ENCODE assay signal across 1 cellular context in the genomic region with DNA sequence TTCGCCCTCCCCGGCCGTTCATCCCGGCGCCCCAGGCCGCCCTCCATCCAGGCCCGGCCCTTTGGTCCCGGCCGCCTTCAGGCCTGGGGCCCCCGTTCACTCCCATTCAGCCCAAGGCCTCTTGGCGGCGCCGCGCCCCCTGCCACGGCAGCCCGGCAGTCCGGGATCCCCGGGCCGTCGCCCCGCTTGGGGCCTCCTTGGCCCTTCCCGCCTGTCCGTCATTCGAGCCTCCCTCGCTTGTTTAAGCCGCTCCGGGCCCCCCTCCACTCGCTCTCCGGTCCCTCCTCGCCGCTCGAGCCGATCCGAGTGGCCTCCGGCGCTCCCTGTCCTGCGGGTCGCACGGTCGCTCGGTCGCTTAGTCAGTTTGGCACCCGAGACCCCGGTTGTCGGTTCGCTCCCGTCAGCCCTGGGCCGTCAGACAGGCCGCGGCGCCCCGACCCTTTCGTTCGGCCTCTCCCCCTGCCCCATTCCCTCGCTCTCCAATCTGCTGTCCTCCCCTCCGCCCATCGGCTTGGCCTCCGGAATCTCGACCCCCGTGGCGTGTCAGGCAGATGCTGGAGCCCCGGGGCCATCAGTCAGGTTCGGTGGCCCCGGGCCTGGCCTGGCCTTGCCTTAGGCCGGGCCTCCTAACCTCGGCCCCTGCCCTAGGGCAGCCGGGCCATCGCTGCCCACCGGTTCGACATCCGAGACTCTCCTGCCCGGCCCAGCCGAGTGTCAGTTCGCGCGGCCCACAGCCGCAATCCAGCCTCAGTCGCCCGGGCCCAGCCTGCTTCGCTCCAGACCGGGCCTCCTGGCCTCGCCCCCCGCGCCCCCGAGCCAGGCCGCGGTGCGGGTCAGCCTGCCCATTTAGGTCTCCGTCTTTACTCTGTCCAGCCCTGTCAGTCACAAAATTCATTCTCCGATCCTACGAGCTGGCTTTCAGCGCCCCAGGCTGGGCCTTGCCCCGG.
A peak's percentile ranks its signal among the peaks of the same experiment; 100 is the strongest.
TF ChIP-seq lines count a peak whose summit lies in the region.

No MANE protein-coding gene starts in this region.

TF ChIP-seq in GM12878, 131 proteins besides CTCF, POLR2A, EP300 and RAD21:
- TF ChIP-seq SMARCA5 (IDR thresholded peaks at IDR 0.05) (peak; percentile 91), ZSCAN29 (IDR thresholded peaks at IDR 0.05) (peak; percentile 27; the same call in 1 of the 2 replicates), SMC3 (IDR thresholded peaks at IDR 0.05; ENCODE audit: borderline replicate concordance, low read length) (peak; percentile 48), NR2F1 (conservative IDR thresholded peaks at IDR 0.05) (no peak; the same call in 1 of the 2 replicates), SREBF2 (IDR thresholded peaks at IDR 0.05; ENCODE audit: low read length) (no peak), DPF2 (IDR thresholded peaks at IDR 0.05) (peak; percentile 41; the same call in 1 of the 2 replicates), CREM (IDR thresholded peaks at IDR 0.05; ENCODE audit: low read depth) (peak; percentile 29; the same call in 1 of the 2 replicates), ETV6 (conservative IDR thresholded peaks at IDR 0.05 in 1 of 2, IDR thresholded peaks at IDR 0.05 in 1 of 2; ENCODE audit: borderline replicate concordance in 1 of 2, low read depth in 1 of 2) (0 out of 4 replicates have a peak, but pooled peaks of 1 of the 2 experiments have one; percentile 23), BACH1 (IDR thresholded peaks at IDR 0.05; ENCODE audit: borderline replicate concordance) (peak; percentile 36; the same call in 1 of the 2 replicates), ASH2L (IDR thresholded peaks at IDR 0.05; ENCODE audit: borderline replicate concordance, low read depth) (peak; percentile 30; the same call in 1 of the 2 replicates), SIN3A (IDR thresholded peaks at IDR 0.05; ENCODE audit: low read depth, low read length) (peak; percentile 53; the same call in 1 of the 2 replicates), BHLHE40 (IDR thresholded peaks at IDR 0.05; ENCODE audit: borderline replicate concordance in 1 of 2, low read depth in 2 of 2, low read length in 1 of 2) (peak; percentile 27 to 31; a peak in 2 of 4 replicates), IKZF1 (conservative IDR thresholded peaks at IDR 0.05) (peak; percentile 51), LARP7 (IDR thresholded peaks at IDR 0.05) (no peak; the same call in none of the 2 replicates), RCOR1 (conservative IDR thresholded peaks at IDR 0.05; ENCODE audit: low read depth, low read length) (0 out of 2 replicates have a peak, but pooled peaks have one; percentile 73), HDGF (IDR thresholded peaks at IDR 0.05) (0 out of 2 replicates have a peak, but pooled peaks have one; percentile 44), POLR2AphosphoS2 (IDR thresholded peaks at IDR 0.05; ENCODE audit: low read depth, low read length) (peak; percentile 33; the same call in 1 of the 2 replicates), ZBED1 (IDR thresholded peaks at IDR 0.05; ENCODE audit: borderline replicate concordance) (no peak), MXI1 (IDR thresholded peaks at IDR 0.05; ENCODE audit: low read depth, low read length) (0 out of 2 replicates have a peak, but pooled peaks have one; percentile 21), ZNF207 (IDR thresholded peaks at IDR 0.05; ENCODE audit: borderline replicate concordance) (no peak; the same call in 1 of the 2 replicates), CHD1 (IDR thresholded peaks at IDR 0.05; ENCODE audit: low read depth, low read length) (0 out of 2 replicates have a peak, but pooled peaks have one; percentile 18), TCF3 (IDR thresholded peaks at IDR 0.05; ENCODE audit: borderline replicate concordance, insufficient read depth, low read depth, low read length) (0 out of 2 replicates have a peak, but pooled peaks have one; percentile 23), PML (IDR thresholded peaks at IDR 0.05; ENCODE audit: low read length) (peak; percentile 5; the same call in 1 of the 2 replicates), STAT1 (conservative IDR thresholded peaks at IDR 0.05) (0 out of 2 replicates have a peak, but pooled peaks have one; percentile 79), TBL1XR1 (IDR thresholded peaks at IDR 0.05; ENCODE audit: low read depth, low read length) (0 out of 2 replicates have a peak, but pooled peaks have one; percentile 17), YY1 (IDR thresholded peaks at IDR 0.05; ENCODE audit: low read depth, low read length) (peak; percentile 52; the same call in 1 of the 2 replicates), MTA2 (IDR thresholded peaks at IDR 0.05; ENCODE audit: low read depth) (no peak), PAX5 (IDR thresholded peaks at IDR 0.05; ENCODE audit: borderline replicate concordance, low read depth, low read length) (0 out of 2 replicates have a peak, but pooled peaks have one; percentile 10)
- TF ChIP-seq, protein P1, sequence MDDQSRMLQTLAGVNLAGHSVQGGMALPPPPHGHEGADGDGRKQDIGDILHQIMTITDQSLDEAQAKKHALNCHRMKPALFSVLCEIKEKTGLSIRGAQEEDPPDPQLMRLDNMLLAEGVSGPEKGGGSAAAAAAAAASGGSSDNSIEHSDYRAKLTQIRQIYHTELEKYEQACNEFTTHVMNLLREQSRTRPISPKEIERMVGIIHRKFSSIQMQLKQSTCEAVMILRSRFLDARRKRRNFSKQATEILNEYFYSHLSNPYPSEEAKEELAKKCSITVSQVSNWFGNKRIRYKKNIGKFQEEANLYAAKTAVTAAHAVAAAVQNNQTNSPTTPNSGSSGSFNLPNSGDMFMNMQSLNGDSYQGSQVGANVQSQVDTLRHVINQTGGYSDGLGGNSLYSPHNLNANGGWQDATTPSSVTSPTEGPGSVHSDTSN (IDR thresholded peaks at IDR 0.05; ENCODE audit: insufficient replicate concordance, low read depth, low read length): peak; percentile 54
- TF ChIP-seq, protein P2, sequence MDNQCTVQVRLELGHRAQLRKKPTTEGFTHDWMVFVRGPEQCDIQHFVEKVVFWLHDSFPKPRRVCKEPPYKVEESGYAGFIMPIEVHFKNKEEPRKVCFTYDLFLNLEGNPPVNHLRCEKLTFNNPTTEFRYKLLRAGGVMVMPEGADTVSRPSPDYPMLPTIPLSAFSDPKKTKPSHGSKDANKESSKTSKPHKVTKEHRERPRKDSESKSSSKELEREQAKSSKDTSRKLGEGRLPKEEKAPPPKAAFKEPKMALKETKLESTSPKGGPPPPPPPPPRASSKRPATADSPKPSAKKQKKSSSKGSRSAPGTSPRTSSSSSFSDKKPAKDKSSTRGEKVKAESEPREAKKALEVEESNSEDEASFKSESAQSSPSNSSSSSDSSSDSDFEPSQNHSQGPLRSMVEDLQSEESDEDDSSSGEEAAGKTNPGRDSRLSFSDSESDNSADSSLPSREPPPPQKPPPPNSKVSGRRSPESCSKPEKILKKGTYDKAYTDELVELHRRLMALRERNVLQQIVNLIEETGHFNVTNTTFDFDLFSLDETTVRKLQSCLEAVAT (IDR thresholded peaks at IDR 0.05): peak; percentile 55
- TF ChIP-seq, protein P3, sequence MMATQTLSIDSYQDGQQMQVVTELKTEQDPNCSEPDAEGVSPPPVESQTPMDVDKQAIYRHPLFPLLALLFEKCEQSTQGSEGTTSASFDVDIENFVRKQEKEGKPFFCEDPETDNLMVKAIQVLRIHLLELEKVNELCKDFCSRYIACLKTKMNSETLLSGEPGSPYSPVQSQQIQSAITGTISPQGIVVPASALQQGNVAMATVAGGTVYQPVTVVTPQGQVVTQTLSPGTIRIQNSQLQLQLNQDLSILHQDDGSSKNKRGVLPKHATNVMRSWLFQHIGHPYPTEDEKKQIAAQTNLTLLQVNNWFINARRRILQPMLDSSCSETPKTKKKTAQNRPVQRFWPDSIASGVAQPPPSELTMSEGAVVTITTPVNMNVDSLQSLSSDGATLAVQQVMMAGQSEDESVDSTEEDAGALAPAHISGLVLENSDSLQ (IDR thresholded peaks at IDR 0.05): peak; percentile 89
- TF ChIP-seq, protein P4, sequence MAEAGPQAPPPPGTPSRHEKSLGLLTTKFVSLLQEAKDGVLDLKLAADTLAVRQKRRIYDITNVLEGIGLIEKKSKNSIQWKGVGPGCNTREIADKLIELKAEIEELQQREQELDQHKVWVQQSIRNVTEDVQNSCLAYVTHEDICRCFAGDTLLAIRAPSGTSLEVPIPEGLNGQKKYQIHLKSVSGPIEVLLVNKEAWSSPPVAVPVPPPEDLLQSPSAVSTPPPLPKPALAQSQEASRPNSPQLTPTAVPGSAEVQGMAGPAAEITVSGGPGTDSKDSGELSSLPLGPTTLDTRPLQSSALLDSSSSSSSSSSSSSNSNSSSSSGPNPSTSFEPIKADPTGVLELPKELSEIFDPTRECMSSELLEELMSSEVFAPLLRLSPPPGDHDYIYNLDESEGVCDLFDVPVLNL (IDR thresholded peaks at IDR 0.05; ENCODE audit: low read depth, low read length): no peak
TF ChIP-seq in GM12878: peak in this region for 25.
